ENCODE assay signal across 26 cellular contexts in genomic region chr5:102986074-102986473, GRCh38.
"Had no signal": no experiment of that assay in that cellular context is flagged by ENCODE, and none has a peak within 500 bp of the region (broad histone marks: within the 10 kb centered on the region; RNA-seq: fewer than 3 reads in every experiment).

No MANE protein-coding gene starts in this region.

- ATAC-seq: activated CD4-positive, CD25-positive, alpha-beta regulatory T cell treated with anti-CD3 and anti-CD28 coated beads, Interleukin-2, amount 50 U/mL, for 24 hours; esophagus mucosa; left colon; naive thymus-derived CD4-positive, alpha-beta T cell; right lobe of liver; stimulated activated naive CD8-positive, alpha-beta T cell treated with anti-CD3 and anti-CD28 coated beads, Interleukin-15, Interleukin-2, amounts not matched to agents 100 U/mL and 50 U/mL, for 24 hours had no signal

- DNase-seq: activated CD4-positive, alpha-beta memory T cell treated with anti-CD3 and anti-CD28 coated beads for 36 hours; activated CD4-positive, alpha-beta T cell treated with anti-CD3 and anti-CD28 coated beads for 48 hours; activated CD8-positive, alpha-beta memory T cell treated with anti-CD3 and anti-CD28 coated beads, Interleukin-2, amount 50 U/mL, for 4 hours; activated gamma-delta T cell; activated naive CD4-positive, alpha-beta T cell treated with anti-CD3 and anti-CD28 coated beads, Interleukin-2, amount 50 U/mL, for 16 hours; activated T-cell treated with anti-CD3 and anti-CD28 coated beads, Interleukin-2, amount 50 U/mL, for 1 hour; amniotic stem cell; brain microvascular endothelial cell; foreskin fibroblast; head of caudate nucleus; hippocampal formation; left colon; mammary epithelial cell; naive thymus-derived CD4-positive, alpha-beta T cell; ovary; right lobe of liver; stimulated activated CD4-positive, alpha-beta T cell treated with anti-CD3 and anti-CD28 coated beads, Interleukin-2, amount 100 ng/mL, for 48 hours; stimulated activated naive CD8-positive, alpha-beta T cell treated with anti-CD3 and anti-CD28 coated beads, Interleukin-15, Interleukin-2, amounts not matched to agents 100 U/mL and 50 U/mL, for 24 hours; T-helper 2 cell; testis; transverse colon; WERI-Rb-1 had no signal

- H3K27ac Mint-ChIP-seq: activated CD4-positive, alpha-beta memory T cell treated with anti-CD3 and anti-CD28 coated beads for 36 hours; activated T-helper 1 cell treated with anti-CD3 and anti-CD28 coated beads, Interleukin-12 subunit alpha, Interleukin-12 subunit beta, Interleukin-2, Interleukin-4 antibody, amounts not matched to agents 30 ng/mL and 10 ng/mL and 1 ng/mL, durations not matched to agents 14 hours and 24 hours and 36 hours; naive thymus-derived CD4-positive, alpha-beta T cell; progenitor cell of endocrine pancreas had no signal

- H3K4me3 Mint-ChIP-seq: activated CD4-positive, alpha-beta memory T cell treated with anti-CD3 and anti-CD28 coated beads for 36 hours; activated T-helper 1 cell treated with anti-CD3 and anti-CD28 coated beads, Interleukin-12 subunit alpha, Interleukin-12 subunit beta, Interleukin-2, Interleukin-4 antibody, amounts not matched to agents 30 ng/mL and 10 ng/mL and 1 ng/mL, durations not matched to agents 14 hours and 24 hours and 36 hours; naive thymus-derived CD4-positive, alpha-beta T cell had no signal

- H3K4me1 Mint-ChIP-seq: naive thymus-derived CD4-positive, alpha-beta T cell had no signal

- H3K27me3 Mint-ChIP-seq: activated CD4-positive, alpha-beta memory T cell treated with anti-CD3 and anti-CD28 coated beads for 36 hours; naive thymus-derived CD4-positive, alpha-beta T cell; progenitor cell of endocrine pancreas had no signal
